In genomic region chr14:104217486-104218360, GRCh38 we compare ENCODE assay signal across 19 cellular contexts.
"Had no signal": no experiment of that assay in that cellular context is flagged by ENCODE, and none has a peak within 500 bp of the region (broad histone marks: within the 10 kb centered on the region; RNA-seq: fewer than 3 reads in every experiment).

No MANE protein-coding gene starts in this region.

- H3K4me1 Mint-ChIP-seq: activated naive CD4-positive, alpha-beta T cell treated with anti-CD3 and anti-CD28 coated beads, Interleukin-2, amount 50 U/mL, for 24 hours; central memory CD8-positive, alpha-beta T cell; naive B cell; T-cell had no signal

- H3K27ac Mint-ChIP-seq: activated naive CD4-positive, alpha-beta T cell treated with anti-CD3 and anti-CD28 coated beads, Interleukin-2, amount 50 U/mL, for 24 hours; T-cell had no signal

- H3K4me3 Mint-ChIP-seq: activated naive CD4-positive, alpha-beta T cell treated with anti-CD3 and anti-CD28 coated beads, Interleukin-2, amount 50 U/mL, for 24 hours; central memory CD8-positive, alpha-beta T cell; naive B cell; T-cell had no signal

- H3K27me3 ChIP-seq: adrenal gland, body of pancreas had no signal

- H3K27ac ChIP-seq: adrenal gland, body of pancreas, esophagus muscularis mucosa, neutrophil, parathyroid adenoma, SK-N-MC had no signal

- H3K36me3 Mint-ChIP-seq: activated naive CD4-positive, alpha-beta T cell treated with anti-CD3 and anti-CD28 coated beads, Interleukin-2, amount 50 U/mL, for 24 hours; naive B cell; T-cell had no signal

- H2AFZ ChIP-seq: parathyroid adenoma had no signal

- H3K9me3 Mint-ChIP-seq: activated naive CD4-positive, alpha-beta T cell treated with anti-CD3 and anti-CD28 coated beads, Interleukin-2, amount 50 U/mL, for 24 hours; central memory CD8-positive, alpha-beta T cell; T-cell had no signal

- ATAC-seq: body of pancreas; stimulated activated naive CD8-positive, alpha-beta T cell treated with anti-CD3 and anti-CD28 coated beads, Interleukin-15, Interleukin-2, amounts not matched to agents 100 U/mL and 50 U/mL, for 24 hours; T-cell had no signal

- H3K9me3 ChIP-seq: adrenal gland, body of pancreas, esophagus muscularis mucosa, neutrophil had no signal

- H3K36me3 ChIP-seq: adrenal gland, esophagus muscularis mucosa, neutrophil had no signal

- H3K4me2 ChIP-seq: smooth muscle cell had no signal

- H3K79me2 ChIP-seq: parathyroid adenoma had no signal

- H3K4me3 ChIP-seq: adrenal gland, body of pancreas, esophagus muscularis mucosa, SK-N-MC, smooth muscle cell had no signal

- DNase-seq: activated CD4-positive, alpha-beta T cell treated with anti-CD3 and anti-CD28 coated beads for 1 hour; activated CD4-positive, alpha-beta T cell treated with anti-CD3 and anti-CD28 coated beads, Interleukin-2, amount 50 U/mL, for 4 hours; adrenal gland; cortex of kidney; effector CD4-positive, alpha-beta T cell; hypothalamus; naive B cell; stimulated activated naive CD8-positive, alpha-beta T cell treated with anti-CD3 and anti-CD28 coated beads, Interleukin-15, Interleukin-2, amounts not matched to agents 100 U/mL and 50 U/mL, for 24 hours; T-cell; T-helper 9 cell; trophoblast cell had no signal

- H3K4me1 ChIP-seq: esophagus muscularis mucosa, parathyroid adenoma had no signal
